18 cellular contexts compared by ENCODE assay signal in the genomic region with DNA sequence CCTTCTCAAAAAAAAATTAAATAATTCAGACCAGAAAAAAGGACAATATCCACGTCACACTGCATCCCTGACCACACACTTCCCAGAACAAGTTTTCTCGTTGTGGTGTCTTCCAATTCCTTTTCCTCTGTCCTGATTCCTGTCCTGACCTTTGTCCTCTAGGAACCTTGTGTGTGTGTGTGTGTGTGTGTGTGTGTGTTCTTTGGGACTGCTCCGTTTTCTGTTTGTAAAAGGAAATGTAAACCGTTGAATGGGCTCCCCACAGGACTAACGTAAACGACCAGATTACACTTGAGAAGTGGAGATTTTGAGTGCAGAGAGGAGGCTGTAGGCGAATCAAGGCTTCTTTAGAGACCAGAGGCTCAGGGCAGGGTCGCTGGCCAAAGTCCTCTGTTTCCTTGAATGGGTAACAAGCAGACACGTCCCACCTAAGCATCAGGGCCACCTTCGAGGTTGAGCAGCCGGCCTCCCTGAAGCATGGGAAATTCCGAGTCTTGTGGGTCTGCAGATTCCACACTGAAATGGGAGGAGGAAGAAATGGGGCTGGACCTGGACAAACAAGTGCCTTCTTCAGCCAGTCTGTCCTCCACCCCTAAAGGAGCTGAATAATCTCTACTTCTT. TPM values are rescaled to one million over a fixed set of nuclear protein-coding genes. Genes with fewer than 3 reads are reported as not detected.
DNase-seq lines count a peak whose midpoint lies in the region; ATAC-seq and TF ChIP-seq lines count a peak whose summit lies in the region.
"Had no signal": no experiment of that assay in that cellular context is flagged by ENCODE, and none has a peak within 500 bp of the region (broad histone marks: within the 10 kb centered on the region; RNA-seq: fewer than 3 reads in every experiment).

No MANE protein-coding gene starts in this region.

- peaks cover 28% of the 10 kb centered on the region for H3K4me1 Mint-ChIP-seq in GM23338
- peaks cover 69% of the 10 kb centered on the region for H3K4me1 Mint-ChIP-seq in nephron progenitor cell
- H3K4me1 Mint-ChIP-seq in T-cell, result peaks cover 0 to 2% (median 0%) of the 10 kb centered on the region in 3 donors

- H3K36me3 Mint-ChIP-seq in GM23338 (ENCODE audit: low read depth) (no peaks in the 10 kb centered on the region; the same call in 2 of the 3 replicates), nephron progenitor cell (ENCODE audit: low read depth) (peaks cover 34% of the 10 kb centered on the region), T-cell (no peaks in the 10 kb centered on the region)
- H3K36me3 Mint-ChIP-seq: CD14-positive monocyte had no signal

- CTCF ChIA-PET in T-cell (lab: Charles Lee), result no interaction called here

- intact Hi-C loops in left colon (cut with DNase I, micrococcal nuclease), result no loop called here

- ATAC-seq in GM23338 (no peak), left colon (peak; percentile 59), T-cell (replicated peaks in 1 of 4) (no peak)

- H3K9me3 Mint-ChIP-seq in GM23338 (no peaks in the 10 kb centered on the region), nephron progenitor cell (no peaks in the 10 kb centered on the region), T-cell (no peaks in the 10 kb centered on the region)

- no peak overlapping the region for H3K4me3 ChIP-seq in GM23338

- H3K36me3 ChIP-seq in GM23338 (ENCODE audit: insufficient read depth), result no peaks in the 10 kb centered on the region

- peaks cover 83% of the 10 kb centered on the region for H3K79me2 ChIP-seq in GM23338 (replicated peaks; ENCODE audit: insufficient read depth)

- DNase-seq in GM23338 (ENCODE audit: low spot score) (no peak), left colon (no peak), nephron progenitor cell (no peak), T-cell (no peak), NCI-H1417 treated with DMSO at 0.1 percent for 48 hours (lab: John Stamatoyannopoulos, UW) (no peak), DMS 273 (lab: John Stamatoyannopoulos, UW; ENCODE audit: unreplicated experiment) (no peak)
- DNase-seq: EL, H7, NCI-H1048, NCI-H146, NCI-H2081, NCI-H510A, NCI-H774, Right ventricle myocardium superior had no signal

- H3K4me3 Mint-ChIP-seq in GM23338 (no peak overlapping the region), nephron progenitor cell (peak overlapping the region; percentile 23), T-cell (no peak overlapping the region)
- H3K4me3 Mint-ChIP-seq: CD14-positive monocyte had no signal

- H3F3A ChIP-seq in GM23338 (replicated peaks; ENCODE audit: low read depth), result peaks cover 23% of the 10 kb centered on the region

- TF ChIP-seq CTCF in GM23338 (conservative IDR thresholded peaks at IDR 0.05; ENCODE audit: low read depth in 2 of 2) (no peak), VCaP (conservative IDR thresholded peaks at IDR 0.05) (no peak), nephron progenitor cell (IDR thresholded peaks at IDR 0.05) (no peak)

- H3K27ac Mint-ChIP-seq in GM23338, result no peak overlapping the region; the same call in 1 of the 2 replicates
- H3K27ac Mint-ChIP-seq in nephron progenitor cell, result peak overlapping the region; percentile 91
- no peak overlapping the region for H3K27ac Mint-ChIP-seq in T-cell

- H4K20me1 ChIP-seq in GM23338 (replicated peaks; ENCODE audit: insufficient read depth), result peaks cover 35% of the 10 kb centered on the region

- H3K4me1 ChIP-seq in GM23338 (ENCODE audit: insufficient read depth), result 0 out of 2 replicates have a peak, but pooled peaks cover 1% of the 10 kb centered on the region

- H3K9me2 ChIP-seq in GM23338 (ENCODE audit: insufficient read depth), result no peaks in the 10 kb centered on the region

- no peak overlapping the region for H2AFZ ChIP-seq in GM23338

- H3K27me3 ChIP-seq in GM23338 (ENCODE audit: insufficient read depth), result peaks cover 7% of the 10 kb centered on the region

- 0 out of 2 replicates have a peak overlapping the region, but pooled peaks have one; percentile 33 for H3K27ac ChIP-seq in GM23338 (ENCODE audit: low read depth)
- H3K27ac ChIP-seq in VCaP, result peak overlapping the region; percentile 40
- H3K27ac ChIP-seq: KMS-11 had no signal

- H3K27me3 Mint-ChIP-seq in GM23338 (ENCODE audit: insufficient read depth, low read depth, poor library complexity) (peaks cover 20% of the 10 kb centered on the region), nephron progenitor cell (ENCODE audit: low read depth, poor library complexity) (peaks cover 6% of the 10 kb centered on the region), T-cell (peaks cover 27 to 39% of the 10 kb centered on the region in 2 donors)

- POLR2A ChIA-PET in T-cell (lab: Charles Lee), result no interaction called here

- no peak overlapping the region for H3K4me2 ChIP-seq in GM23338
- H3K4me2 ChIP-seq: KMS-11 had no signal

TF ChIP-seq in GM23338, 12 proteins besides CTCF, POLR2A, EP300 and RAD21:
- TF ChIP-seq ZNF114 (CRISPR knock-in tag; IDR thresholded peaks at IDR 0.05), result no peak
TF ChIP-seq in GM23338: peak in this region for 0.

RNA-seq across cellular contexts. Expression of a gene that starts 7.3 kb away (rescaled TPM):
- 23.0 and 26.9 TPM in 2 replicates for total RNA-seq in GM23338 (2014; rRNA removed; shearing (Covaris generic))
- polyA plus RNA-seq in GM23338 (2016; fragmentation: Nextera tagmentation; extraction: Ambion mirVana), result 3.2 TPM in 2 replicates
- total RNA-seq in left colon (1 to 10 TPM; 3.0 to 5.6 TPM), T-cell (under 1 TPM; 0.20 to 0.95 (median 0.30) TPM)

RNA-seq across cellular contexts. Expression of a gene that starts 37.5 kb away (rescaled TPM):
- total RNA-seq in GM23338 (2014; rRNA removed; shearing (Covaris generic)), result not detected in 2 replicates
- not detected in 2 replicates for polyA plus RNA-seq in GM23338 (2016; fragmentation: Nextera tagmentation; extraction: Ambion mirVana)
- total RNA-seq in left colon, result not detected
- total RNA-seq in T-cell, result not detected
- total RNA-seq: H7, M059J, Right ventricle myocardium superior had no signal
- polyA plus RNA-seq: CD14-positive monocyte had no signal

RNA-seq across cellular contexts. Expression of a gene that starts 41.3 kb away (rescaled TPM):
- 103 and 104 TPM in 2 replicates for total RNA-seq in GM23338 (2014; rRNA removed; shearing (Covaris generic))
- 39.5 and 40.2 TPM in 2 replicates for polyA plus RNA-seq in GM23338 (2016; fragmentation: Nextera tagmentation; extraction: Ambion mirVana)
- total RNA-seq in left colon (10 to 100 TPM; 49.5 to 58.5 TPM), T-cell (10 to 100 TPM; 27.8 to 44.1 (median 39.3) TPM)
